ENCODE assay signal across 19 cellular contexts in the genomic region with DNA sequence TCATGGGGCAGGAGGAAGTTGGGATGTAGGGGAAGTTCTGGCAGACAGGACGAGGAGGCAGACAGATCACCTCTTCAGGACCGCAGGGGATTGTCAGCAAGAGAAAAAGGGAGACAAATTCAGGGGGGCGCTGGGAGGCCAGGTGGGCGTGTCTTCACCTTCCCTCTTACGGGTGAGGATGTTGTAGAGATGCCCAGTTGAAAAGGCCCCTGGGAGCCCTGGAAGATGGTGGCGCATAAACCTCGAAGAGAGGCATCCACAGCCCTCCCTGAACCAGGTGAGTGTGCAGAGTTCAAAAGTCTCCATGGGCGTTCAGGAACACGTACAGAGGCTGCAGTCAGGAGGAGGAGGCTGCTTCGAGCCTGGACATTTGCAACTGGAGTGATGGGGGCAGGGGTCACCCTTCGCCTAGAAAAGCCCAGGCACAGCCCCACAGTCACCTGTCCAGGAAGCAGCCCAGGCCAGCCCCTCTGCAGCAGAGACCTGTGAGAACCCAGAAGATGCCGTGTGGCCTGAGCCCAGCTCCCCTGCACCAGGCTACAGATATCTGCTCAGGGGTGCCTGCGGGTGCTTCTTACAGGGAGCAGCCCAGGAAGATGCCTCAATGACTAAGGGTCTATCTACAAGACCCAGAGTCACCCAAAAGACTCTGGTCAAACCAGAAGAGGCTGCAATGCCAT.
DNase-seq lines count a peak whose midpoint lies in the region; ATAC-seq and TF ChIP-seq lines count a peak whose summit lies in the region.
"Had no signal": no experiment of that assay in that cellular context is flagged by ENCODE, and none has a peak within 500 bp of the region (broad histone marks: within the 10 kb centered on the region; RNA-seq: fewer than 3 reads in every experiment).

No MANE protein-coding gene starts in this region.

- no peak for TF ChIP-seq RAD21 in Ishikawa (IDR thresholded peaks at IDR 0.05; ENCODE audit: low read depth)

- in situ Hi-C loops in GM13976 (cut with MboI; ENCODE audit: low sequenced_read_pairs, unreplicated experiment) = no loop called here

- no peak for ATAC-seq in HG02798 (IDR thresholded peaks at IDR 0.05; ENCODE audit: poor library complexity, unreplicated experiment)

- H3K36me3 Mint-ChIP-seq in osteocyte (ENCODE audit: unreplicated experiment) = no peaks in the 10 kb centered on the region
- H3K36me3 Mint-ChIP-seq in endothelial cell (ENCODE audit: low read depth, unreplicated experiment) = no peaks in the 10 kb centered on the region

- H3K27me3 Mint-ChIP-seq in osteocyte (ENCODE audit: unreplicated experiment) = no peaks in the 10 kb centered on the region
- peaks cover 1% of the 10 kb centered on the region for H3K27me3 Mint-ChIP-seq in endothelial cell (ENCODE audit: unreplicated experiment)

- H3K4me3 ChIP-seq in esophagus muscularis mucosa = no peak overlapping the region
- H3K4me3 ChIP-seq: BLaER1, SK-N-MC had no signal

- H3K4me3 Mint-ChIP-seq in osteocyte (ENCODE audit: unreplicated experiment) (no peak overlapping the region), endothelial cell (ENCODE audit: unreplicated experiment) (no peak overlapping the region)
- H3K4me3 Mint-ChIP-seq: CD4-positive, alpha-beta T cell had no signal

- no peak overlapping the region for H3K27ac Mint-ChIP-seq in osteocyte (ENCODE audit: unreplicated experiment)
- no peak overlapping the region for H3K27ac Mint-ChIP-seq in endothelial cell (ENCODE audit: unreplicated experiment)
- H3K27ac Mint-ChIP-seq: CD4-positive, alpha-beta T cell had no signal

- intact Hi-C loops in esophagus muscularis mucosa (cut with DNase I) = no loop called here

- H3K27ac ChIP-seq in esophagus muscularis mucosa (replicated peaks in 1 of 4) = no peak overlapping the region
- H3K27ac ChIP-seq: BLaER1, HL-60, SK-N-MC had no signal

- no peaks in the 10 kb centered on the region for H3K36me3 ChIP-seq in esophagus muscularis mucosa
- H3K36me3 ChIP-seq: BLaER1 had no signal

- WGBS in esophagus muscularis mucosa = 68% methylated on average over 11 of the region's 13 CpGs

- H3K9me3 ChIP-seq in esophagus muscularis mucosa = no peaks in the 10 kb centered on the region
- H3K9me3 ChIP-seq: BLaER1 had no signal

- peaks cover 0 to 25% (median 0%) of the 10 kb centered on the region in 4 donors for H3K27me3 ChIP-seq in esophagus muscularis mucosa
- H3K27me3 ChIP-seq: BLaER1 had no signal

- H3K4me1 Mint-ChIP-seq in osteocyte (ENCODE audit: unreplicated experiment) = no peaks in the 10 kb centered on the region
- H3K4me1 Mint-ChIP-seq in endothelial cell (ENCODE audit: unreplicated experiment) = no peaks in the 10 kb centered on the region

- no peaks in the 10 kb centered on the region for H3K4me1 ChIP-seq in esophagus muscularis mucosa

- no peak for TF ChIP-seq POLR2A in esophagus muscularis mucosa (IDR thresholded peaks at IDR 0.05; ENCODE audit: low read depth)

- DNase-seq in GM13976 (ENCODE audit: low spot score) = peak; percentile 19
- DNase-seq in esophagus muscularis mucosa (ENCODE audit: extremely low spot score) = peak; percentile 86
- DNase-seq in osteocyte (ENCODE audit: extremely low spot score, unreplicated experiment) = peak; percentile 83
- DNase-seq in endothelial cell (ENCODE audit: low spot score) = no peak
- no peak for DNase-seq in NOMO-1 (lab: John Stamatoyannopoulos, UW; ENCODE audit: unreplicated experiment in 2 of 2)
- DNase-seq: CD4-positive, alpha-beta T cell; COR-L47; DMS 273 treated with DMSO at 0.1 percent for 48 hours; DMS79 treated with DMSO at 0.1 percent for 48 hours; MV-4-11; NCI-H1105 treated with DMSO at 0.1 percent for 48 hours; NCI-H2029 treated with DMSO at 0.1 percent for 48 hours; NCI-H526; Right ventricle myocardium superior had no signal

- TF ChIP-seq EP300 in Ishikawa (IDR thresholded peaks at IDR 0.05; ENCODE audit: borderline replicate concordance) (no peak), esophagus muscularis mucosa (IDR thresholded peaks at IDR 0.05) (no peak)

- peaks cover 9% of the 10 kb centered on the region for H3K9me3 Mint-ChIP-seq in osteocyte (ENCODE audit: unreplicated experiment)
- H3K9me3 Mint-ChIP-seq in endothelial cell (ENCODE audit: unreplicated experiment) = no peaks in the 10 kb centered on the region
- H3K9me3 Mint-ChIP-seq: CD4-positive, alpha-beta T cell had no signal

- TF ChIP-seq CTCF in GM13976 (IDR thresholded peaks at IDR 0.05; ENCODE audit: borderline replicate concordance, control extremely low read depth, extremely low read depth, insufficient read depth, missing control alignments) (no peak), esophagus muscularis mucosa (IDR thresholded peaks at IDR 0.05) (no peak), osteocyte (IDR thresholded peaks at IDR 0.05) (no peak), endothelial cell (IDR thresholded peaks at IDR 0.05; ENCODE audit: unreplicated experiment) (no peak)

TF ChIP-seq in Ishikawa, 13 proteins besides CTCF, POLR2A, EP300 and RAD21:
- TF ChIP-seq YY1 (IDR thresholded peaks at IDR 0.05; ENCODE audit: low read depth) (no peak), EGR1 (IDR thresholded peaks at IDR 0.05) (no peak), CEBPB (IDR thresholded peaks at IDR 0.05) (no peak), TEAD4 (IDR thresholded peaks at IDR 0.05) (no peak), ZBTB7A (IDR thresholded peaks at IDR 0.05; ENCODE audit: low read depth) (0 out of 2 replicates have a peak, but pooled peaks have one; percentile 38), CREB1 (IDR thresholded peaks at IDR 0.05; ENCODE audit: low read depth) (no peak), TAF1 (IDR thresholded peaks at IDR 0.05; ENCODE audit: low read depth) (no peak), FOXM1 (IDR thresholded peaks at IDR 0.05; ENCODE audit: borderline replicate concordance, low read depth) (no peak), TCF12 (IDR thresholded peaks at IDR 0.05; ENCODE audit: low read depth) (no peak), NFIC (IDR thresholded peaks at IDR 0.05) (no peak)
- TF ChIP-seq, protein P1, sequence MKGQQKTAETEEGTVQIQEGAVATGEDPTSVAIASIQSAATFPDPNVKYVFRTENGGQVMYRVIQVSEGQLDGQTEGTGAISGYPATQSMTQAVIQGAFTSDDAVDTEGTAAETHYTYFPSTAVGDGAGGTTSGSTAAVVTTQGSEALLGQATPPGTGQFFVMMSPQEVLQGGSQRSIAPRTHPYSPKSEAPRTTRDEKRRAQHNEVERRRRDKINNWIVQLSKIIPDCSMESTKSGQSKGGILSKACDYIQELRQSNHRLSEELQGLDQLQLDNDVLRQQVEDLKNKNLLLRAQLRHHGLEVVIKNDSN (IDR thresholded peaks at IDR 0.05) = no peak
- TF ChIP-seq, protein P2, sequence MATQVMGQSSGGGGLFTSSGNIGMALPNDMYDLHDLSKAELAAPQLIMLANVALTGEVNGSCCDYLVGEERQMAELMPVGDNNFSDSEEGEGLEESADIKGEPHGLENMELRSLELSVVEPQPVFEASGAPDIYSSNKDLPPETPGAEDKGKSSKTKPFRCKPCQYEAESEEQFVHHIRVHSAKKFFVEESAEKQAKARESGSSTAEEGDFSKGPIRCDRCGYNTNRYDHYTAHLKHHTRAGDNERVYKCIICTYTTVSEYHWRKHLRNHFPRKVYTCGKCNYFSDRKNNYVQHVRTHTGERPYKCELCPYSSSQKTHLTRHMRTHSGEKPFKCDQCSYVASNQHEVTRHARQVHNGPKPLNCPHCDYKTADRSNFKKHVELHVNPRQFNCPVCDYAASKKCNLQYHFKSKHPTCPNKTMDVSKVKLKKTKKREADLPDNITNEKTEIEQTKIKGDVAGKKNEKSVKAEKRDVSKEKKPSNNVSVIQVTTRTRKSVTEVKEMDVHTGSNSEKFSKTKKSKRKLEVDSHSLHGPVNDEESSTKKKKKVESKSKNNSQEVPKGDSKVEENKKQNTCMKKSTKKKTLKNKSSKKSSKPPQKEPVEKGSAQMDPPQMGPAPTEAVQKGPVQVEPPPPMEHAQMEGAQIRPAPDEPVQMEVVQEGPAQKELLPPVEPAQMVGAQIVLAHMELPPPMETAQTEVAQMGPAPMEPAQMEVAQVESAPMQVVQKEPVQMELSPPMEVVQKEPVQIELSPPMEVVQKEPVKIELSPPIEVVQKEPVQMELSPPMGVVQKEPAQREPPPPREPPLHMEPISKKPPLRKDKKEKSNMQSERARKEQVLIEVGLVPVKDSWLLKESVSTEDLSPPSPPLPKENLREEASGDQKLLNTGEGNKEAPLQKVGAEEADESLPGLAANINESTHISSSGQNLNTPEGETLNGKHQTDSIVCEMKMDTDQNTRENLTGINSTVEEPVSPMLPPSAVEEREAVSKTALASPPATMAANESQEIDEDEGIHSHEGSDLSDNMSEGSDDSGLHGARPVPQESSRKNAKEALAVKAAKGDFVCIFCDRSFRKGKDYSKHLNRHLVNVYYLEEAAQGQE (IDR thresholded peaks at IDR 0.05; ENCODE audit: low read depth) = no peak
- TF ChIP-seq, protein P3, sequence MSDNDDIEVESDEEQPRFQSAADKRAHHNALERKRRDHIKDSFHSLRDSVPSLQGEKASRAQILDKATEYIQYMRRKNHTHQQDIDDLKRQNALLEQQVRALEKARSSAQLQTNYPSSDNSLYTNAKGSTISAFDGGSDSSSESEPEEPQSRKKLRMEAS (IDR thresholded peaks at IDR 0.05) = peak; percentile 18; the same call in 1 of the 2 replicates
TF ChIP-seq in Ishikawa: peak in this region for 2.

Comparison
In these comparisons a context has a peak if more than half of its experiments do, and no peak if none do; other contexts are left out.
1. DNase-seq: peak in GM13976 (single experiment), esophagus muscularis mucosa (single experiment) and osteocyte (single experiment); none in endothelial cell (single experiment) and NOMO-1 (0 of 2).